Comparison of ENCODE assay signal across 1 cellular context in the genomic region with DNA sequence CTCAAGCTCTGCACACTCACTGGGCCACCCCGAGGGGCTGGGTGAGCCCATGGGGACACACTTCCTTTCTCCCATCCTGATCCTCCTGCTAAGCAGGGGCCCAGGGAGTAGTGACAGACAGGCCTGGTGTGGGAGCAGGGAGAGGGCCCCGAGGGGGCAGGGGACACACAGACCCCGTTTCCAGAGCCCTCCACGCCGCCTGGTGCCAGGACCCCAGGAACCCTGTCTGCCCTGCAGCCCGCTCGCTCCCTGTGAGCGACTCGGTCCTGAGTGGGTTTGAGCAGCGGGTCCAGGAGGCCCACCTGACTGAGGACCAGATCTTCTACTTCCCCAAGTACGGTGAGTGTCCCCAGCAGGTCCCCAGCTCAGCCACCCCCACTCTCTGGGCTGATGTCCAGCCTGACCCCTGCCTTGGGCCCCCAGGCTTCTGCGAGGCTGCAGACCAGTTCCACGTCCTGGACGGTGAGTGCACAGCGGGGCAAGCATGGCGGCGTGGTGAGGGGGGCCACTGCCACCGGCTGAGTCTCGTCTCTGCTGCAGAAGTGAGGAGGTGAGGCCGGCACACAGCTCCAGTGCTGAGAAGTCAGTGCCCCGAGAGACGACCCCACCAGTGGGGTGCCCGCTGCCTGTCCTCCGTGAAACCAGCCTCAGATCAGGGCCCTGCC.
TF ChIP-seq lines count a peak whose summit lies in the region.

No MANE protein-coding gene starts in this region.

TF ChIP-seq in H1, 55 proteins besides CTCF, POLR2A, EP300 and RAD21:
- no peak for TF ChIP-seq YY1 (IDR thresholded peaks at IDR 0.05; ENCODE audit: low read depth, low read length)
- TF ChIP-seq RNF2 (IDR thresholded peaks at IDR 0.05; ENCODE audit: borderline replicate concordance, low read depth, low read length, missing control alignments, poor library complexity, severe bottlenecking) = no peak
- TF ChIP-seq JUN (IDR thresholded peaks at IDR 0.05; ENCODE audit: low read depth, low read length) = no peak
- no peak for TF ChIP-seq SAP30 (IDR thresholded peaks at IDR 0.05; ENCODE audit: insufficient read depth, insufficient replicate concordance, low read length)
- TF ChIP-seq KDM1A (IDR thresholded peaks at IDR 0.05; ENCODE audit: borderline replicate concordance, low read length) = no peak
- no peak for TF ChIP-seq PHF8 (conservative IDR thresholded peaks at IDR 0.05; ENCODE audit: low read depth, low read length)
- no peak for TF ChIP-seq CBX8 (IDR thresholded peaks at IDR 0.05; ENCODE audit: borderline replicate concordance, low read depth, low read length)
- TF ChIP-seq GABPA (IDR thresholded peaks at IDR 0.05; ENCODE audit: borderline replicate concordance, insufficient read depth, low read length) = no peak
- no peak for TF ChIP-seq HDAC6 (IDR thresholded peaks at IDR 0.05; ENCODE audit: low read depth, low read length)
- TF ChIP-seq KDM5A (IDR thresholded peaks at IDR 0.05; ENCODE audit: low read length) = no peak
- no peak for TF ChIP-seq BRCA1 (IDR thresholded peaks at IDR 0.05; ENCODE audit: low read depth, low read length)
- no peak for TF ChIP-seq SIX5 (IDR thresholded peaks at IDR 0.05; ENCODE audit: low read depth, low read length)
- TF ChIP-seq TAF7 (optimal IDR thresholded peaks at IDR 0.05; ENCODE audit: borderline replicate concordance, low read depth, low read length) = no peak
- TF ChIP-seq, protein P1, sequence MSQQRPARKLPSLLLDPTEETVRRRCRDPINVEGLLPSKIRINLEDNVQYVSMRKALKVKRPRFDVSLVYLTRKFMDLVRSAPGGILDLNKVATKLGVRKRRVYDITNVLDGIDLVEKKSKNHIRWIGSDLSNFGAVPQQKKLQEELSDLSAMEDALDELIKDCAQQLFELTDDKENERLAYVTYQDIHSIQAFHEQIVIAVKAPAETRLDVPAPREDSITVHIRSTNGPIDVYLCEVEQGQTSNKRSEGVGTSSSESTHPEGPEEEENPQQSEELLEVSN (IDR thresholded peaks at IDR 0.05) = no peak
